ENCODE assay signal across 1 cellular context in genomic region chr17:50310455-50311111, GRCh38.
TF ChIP-seq lines count a peak whose summit lies in the region.

No MANE protein-coding gene starts in this region.

TF ChIP-seq in HepG2, 621 proteins besides CTCF, POLR2A, EP300 and RAD21 (continued from another document and continues in another):
- TF ChIP-seq DMTF1 (CRISPR knock-in tag; IDR thresholded peaks at IDR 0.05) = no peak
- TF ChIP-seq, protein P1, sequence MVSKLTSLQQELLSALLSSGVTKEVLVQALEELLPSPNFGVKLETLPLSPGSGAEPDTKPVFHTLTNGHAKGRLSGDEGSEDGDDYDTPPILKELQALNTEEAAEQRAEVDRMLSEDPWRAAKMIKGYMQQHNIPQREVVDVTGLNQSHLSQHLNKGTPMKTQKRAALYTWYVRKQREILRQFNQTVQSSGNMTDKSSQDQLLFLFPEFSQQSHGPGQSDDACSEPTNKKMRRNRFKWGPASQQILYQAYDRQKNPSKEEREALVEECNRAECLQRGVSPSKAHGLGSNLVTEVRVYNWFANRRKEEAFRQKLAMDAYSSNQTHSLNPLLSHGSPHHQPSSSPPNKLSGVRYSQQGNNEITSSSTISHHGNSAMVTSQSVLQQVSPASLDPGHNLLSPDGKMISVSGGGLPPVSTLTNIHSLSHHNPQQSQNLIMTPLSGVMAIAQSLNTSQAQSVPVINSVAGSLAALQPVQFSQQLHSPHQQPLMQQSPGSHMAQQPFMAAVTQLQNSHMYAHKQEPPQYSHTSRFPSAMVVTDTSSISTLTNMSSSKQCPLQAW (CRISPR knock-in tag; IDR thresholded peaks at IDR 0.05) = no peak
- TF ChIP-seq FUBP1 (CRISPR knock-in tag; IDR thresholded peaks at IDR 0.05; ENCODE audit: borderline replicate concordance) = no peak
- TF ChIP-seq PHF21A (CRISPR knock-in tag; IDR thresholded peaks at IDR 0.05) = peak; percentile 76
- TF ChIP-seq KLF6 (CRISPR knock-in tag; IDR thresholded peaks at IDR 0.05) = no peak
- TF ChIP-seq ZNF709 (CRISPR knock-in tag; IDR thresholded peaks at IDR 0.05) = no peak
- TF ChIP-seq KDM3A (CRISPR knock-in tag; IDR thresholded peaks at IDR 0.05; ENCODE audit: low read depth) = peak; percentile 40; the same call in 1 of the 2 replicates
- no peak for TF ChIP-seq TFDP2 (CRISPR knock-in tag; IDR thresholded peaks at IDR 0.05)
- TF ChIP-seq THRA (CRISPR knock-in tag; IDR thresholded peaks at IDR 0.05; ENCODE audit: borderline replicate concordance) = 0 out of 2 replicates have a peak, but pooled peaks have one; percentile 40
- no peak for TF ChIP-seq ZSCAN30 (CRISPR knock-in tag; IDR thresholded peaks at IDR 0.05)
- 0 out of 2 replicates have a peak, but pooled peaks have one; percentile 12 for TF ChIP-seq POGK (CRISPR knock-in tag; conservative IDR thresholded peaks at IDR 0.05)
- TF ChIP-seq ZHX1 (CRISPR knock-in tag; IDR thresholded peaks at IDR 0.05; ENCODE audit: low read depth) = no peak
- TF ChIP-seq ZZZ3 (CRISPR knock-in tag; IDR thresholded peaks at IDR 0.05; ENCODE audit: borderline replicate concordance) = no peak
- no peak for TF ChIP-seq MIXL1 (CRISPR knock-in tag; IDR thresholded peaks at IDR 0.05)
- TF ChIP-seq NR2F2 (IDR thresholded peaks at IDR 0.05; ENCODE audit: borderline replicate concordance, low read depth) = peak; percentile 38; the same call in 1 of the 2 replicates
- peak; percentile 79 for TF ChIP-seq HNF4A (CRISPR knock-in tag; IDR thresholded peaks at IDR 0.05)
- TF ChIP-seq GLI4 (CRISPR knock-in tag; IDR thresholded peaks at IDR 0.05; ENCODE audit: borderline replicate concordance) = 0 out of 2 replicates have a peak, but pooled peaks have one; percentile 39
- no peak for TF ChIP-seq ZNF83 (CRISPR knock-in tag; IDR thresholded peaks at IDR 0.05; ENCODE audit: borderline replicate concordance)
- TF ChIP-seq HIVEP1 (CRISPR knock-in tag; IDR thresholded peaks at IDR 0.05) = no peak
- no peak for TF ChIP-seq XBP1 (CRISPR knock-in tag; IDR thresholded peaks at IDR 0.05)
- TF ChIP-seq NAIF1 (CRISPR knock-in tag; IDR thresholded peaks at IDR 0.05; ENCODE audit: borderline replicate concordance) = no peak
- TF ChIP-seq TP53 (CRISPR knock-in tag; conservative IDR thresholded peaks at IDR 0.05) = no peak
- no peak for TF ChIP-seq ATF7 (IDR thresholded peaks at IDR 0.05)
- no peak for TF ChIP-seq ATF7 (CRISPR knock-in tag; IDR thresholded peaks at IDR 0.05)
- TF ChIP-seq ZNF264 (CRISPR knock-in tag; IDR thresholded peaks at IDR 0.05) = no peak
- no peak for TF ChIP-seq RBM22 (optimal IDR thresholded peaks at IDR 0.05; ENCODE audit: low read length)
- TF ChIP-seq RBM39 (IDR thresholded peaks at IDR 0.05; ENCODE audit: low read depth, low read length, poor library complexity, severe bottlenecking) = no peak
- TF ChIP-seq ZNF207 (IDR thresholded peaks at IDR 0.05; ENCODE audit: borderline replicate concordance) = no peak
- TF ChIP-seq SALL1 (CRISPR knock-in tag; IDR thresholded peaks at IDR 0.05) = peak; percentile 74
- TF ChIP-seq, protein P2, sequence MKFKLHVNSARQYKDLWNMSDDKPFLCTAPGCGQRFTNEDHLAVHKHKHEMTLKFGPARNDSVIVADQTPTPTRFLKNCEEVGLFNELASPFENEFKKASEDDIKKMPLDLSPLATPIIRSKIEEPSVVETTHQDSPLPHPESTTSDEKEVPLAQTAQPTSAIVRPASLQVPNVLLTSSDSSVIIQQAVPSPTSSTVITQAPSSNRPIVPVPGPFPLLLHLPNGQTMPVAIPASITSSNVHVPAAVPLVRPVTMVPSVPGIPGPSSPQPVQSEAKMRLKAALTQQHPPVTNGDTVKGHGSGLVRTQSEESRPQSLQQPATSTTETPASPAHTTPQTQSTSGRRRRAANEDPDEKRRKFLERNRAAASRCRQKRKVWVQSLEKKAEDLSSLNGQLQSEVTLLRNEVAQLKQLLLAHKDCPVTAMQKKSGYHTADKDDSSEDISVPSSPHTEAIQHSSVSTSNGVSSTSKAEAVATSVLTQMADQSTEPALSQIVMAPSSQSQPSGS (CRISPR knock-in tag; IDR thresholded peaks at IDR 0.05) = no peak
- TF ChIP-seq ZNF530 (CRISPR knock-in tag; IDR thresholded peaks at IDR 0.05; ENCODE audit: low read depth) = no peak
- no peak for TF ChIP-seq PAWR (CRISPR knock-in tag; IDR thresholded peaks at IDR 0.05; ENCODE audit: borderline replicate concordance)
- no peak for TF ChIP-seq ZBTB20 (CRISPR knock-in tag; IDR thresholded peaks at IDR 0.05; ENCODE audit: borderline replicate concordance, low read depth)
- no peak for TF ChIP-seq ZC3H13 (CRISPR knock-in tag; IDR thresholded peaks at IDR 0.05)
- no peak for TF ChIP-seq NCOA2 (CRISPR knock-in tag; IDR thresholded peaks at IDR 0.05)
- no peak for TF ChIP-seq ZNF121 (CRISPR knock-in tag; IDR thresholded peaks at IDR 0.05)
- no peak for TF ChIP-seq ZBTB34 (CRISPR knock-in tag; IDR thresholded peaks at IDR 0.05)
- no peak; the same call in 1 of the 2 replicates for TF ChIP-seq NFYB (CRISPR knock-in tag; IDR thresholded peaks at IDR 0.05)
- no peak for TF ChIP-seq ZNF816 (CRISPR knock-in tag; IDR thresholded peaks at IDR 0.05; ENCODE audit: borderline replicate concordance)
- no peak for TF ChIP-seq REL (CRISPR knock-in tag; conservative IDR thresholded peaks at IDR 0.05)
- no peak for TF ChIP-seq ZSCAN22 (CRISPR knock-in tag; IDR thresholded peaks at IDR 0.05)
- TF ChIP-seq ZMYM3 (CRISPR knock-in tag; IDR thresholded peaks at IDR 0.05) = 0 out of 2 replicates have a peak, but pooled peaks have one; percentile 25
- no peak for TF ChIP-seq ZNF382 (CRISPR knock-in tag; IDR thresholded peaks at IDR 0.05; ENCODE audit: borderline replicate concordance)
- TF ChIP-seq FOXC1 (CRISPR knock-in tag; IDR thresholded peaks at IDR 0.05; ENCODE audit: borderline replicate concordance) = no peak
- TF ChIP-seq, protein P3, sequence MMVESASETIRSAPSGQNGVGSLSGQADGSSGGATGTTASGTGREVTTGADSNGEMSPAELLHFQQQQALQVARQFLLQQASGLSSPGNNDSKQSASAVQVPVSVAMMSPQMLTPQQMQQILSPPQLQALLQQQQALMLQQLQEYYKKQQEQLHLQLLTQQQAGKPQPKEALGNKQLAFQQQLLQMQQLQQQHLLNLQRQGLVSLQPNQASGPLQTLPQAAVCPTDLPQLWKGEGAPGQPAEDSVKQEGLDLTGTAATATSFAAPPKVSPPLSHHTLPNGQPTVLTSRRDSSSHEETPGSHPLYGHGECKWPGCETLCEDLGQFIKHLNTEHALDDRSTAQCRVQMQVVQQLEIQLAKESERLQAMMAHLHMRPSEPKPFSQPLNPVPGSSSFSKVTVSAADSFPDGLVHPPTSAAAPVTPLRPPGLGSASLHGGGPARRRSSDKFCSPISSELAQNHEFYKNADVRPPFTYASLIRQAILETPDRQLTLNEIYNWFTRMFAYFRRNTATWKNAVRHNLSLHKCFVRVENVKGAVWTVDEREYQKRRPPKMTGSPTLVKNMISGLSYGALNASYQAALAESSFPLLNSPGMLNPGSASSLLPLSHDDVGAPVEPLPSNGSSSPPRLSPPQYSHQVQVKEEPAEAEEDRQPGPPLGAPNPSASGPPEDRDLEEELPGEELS (CRISPR knock-in tag; IDR thresholded peaks at IDR 0.05) = no peak
